24 cellular contexts compared by ENCODE assay signal in the genomic region with DNA sequence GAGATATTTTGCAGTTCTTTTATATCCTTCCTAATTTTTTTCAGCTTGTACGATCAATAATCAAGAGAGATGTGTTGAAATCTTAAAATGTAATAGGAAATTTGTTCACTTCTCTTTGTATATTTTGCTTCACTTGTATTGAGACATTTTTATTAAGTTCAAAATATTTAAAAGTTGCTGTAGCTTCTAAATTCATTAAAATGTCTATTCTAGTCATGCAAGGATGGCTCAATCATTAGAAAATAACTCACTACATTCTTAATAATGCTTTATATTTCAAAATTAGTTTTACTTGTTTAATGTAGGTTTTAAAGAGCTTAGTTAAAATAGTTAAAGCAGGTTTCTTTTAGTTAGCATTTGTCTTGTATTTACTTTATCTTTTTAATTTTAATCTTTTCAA.
A peak's percentile ranks its signal among the peaks of the same experiment; 100 is the strongest.
DNase-seq lines count a peak whose midpoint lies in the region; ATAC-seq, FAIRE-seq and TF ChIP-seq lines count a peak whose summit lies in the region.
"Had no signal": no experiment of that assay in that cellular context is flagged by ENCODE, and none has a peak within 500 bp of the region (broad histone marks: within the 10 kb centered on the region; RNA-seq: fewer than 3 reads in every experiment).

No MANE protein-coding gene starts in this region.

- no peak overlapping the region for H3K4me3 Mint-ChIP-seq in stimulated activated effector memory CD8-positive, alpha-beta T cell treated with anti-CD3 and anti-CD28 coated beads, Interleukin-12 subunit alpha, Interleukin-12 subunit beta, amount 100 ng/mL, for 72 hours
- H3K4me3 Mint-ChIP-seq: B cell; CD4-positive, alpha-beta T cell; CD8-positive, alpha-beta T cell had no signal

- TF ChIP-seq CTCF in astrocyte of the spinal cord (IDR thresholded peaks at IDR 0.05; ENCODE audit: low read depth, low read length): no peak
- no peak for TF ChIP-seq CTCF in pancreas (IDR thresholded peaks at IDR 0.05)

- ATAC-seq in pancreas: no peak
- ATAC-seq in stimulated activated effector memory CD8-positive, alpha-beta T cell treated with anti-CD3 and anti-CD28 coated beads, Interleukin-12 subunit alpha, Interleukin-12 subunit beta, amount 100 ng/mL, for 72 hours: no peak
- ATAC-seq: A549; CD8-positive, alpha-beta T cell; GM12878 had no signal

- H3K9me3 Mint-ChIP-seq in stimulated activated effector memory CD8-positive, alpha-beta T cell treated with anti-CD3 and anti-CD28 coated beads, Interleukin-12 subunit alpha, Interleukin-12 subunit beta, amount 100 ng/mL, for 72 hours: peaks cover 6% of the 10 kb centered on the region

- H3K4me3 ChIP-seq in astrocyte of the spinal cord (ENCODE audit: low read depth, low read length) (no peak overlapping the region), pancreas (no peak overlapping the region)
- H3K4me3 ChIP-seq: A549; BLaER1 treated with 17β-estradiol and CSF1 and Interleukin-3, amounts not matched to agents 10 nM and 100 nM; GM12878 had no signal

- WGBS in pancreas, 2 donors: 85 to 98% methylated on average over 1 of the region's 1 CpG

- in situ Hi-C loops in astrocyte of the spinal cord (cut with HindIII; ENCODE audit: low sequenced_read_pairs): no loop called here

- intact Hi-C loops in pancreas (cut with DNase I): no loop called here

- FAIRE-seq in colon (lab: Jason Lieb, UNC) (peak; percentile 47), islet of Langerhans (lab: Jason Lieb, UNC) (peak; percentile 33), pancreas (lab: Jason Lieb, UNC) (peak; percentile 74)
- FAIRE-seq: A549, D721Med, GM12878, GM12892, GM19239 had no signal

- H3K36me3 Mint-ChIP-seq in stimulated activated effector memory CD8-positive, alpha-beta T cell treated with anti-CD3 and anti-CD28 coated beads, Interleukin-12 subunit alpha, Interleukin-12 subunit beta, amount 100 ng/mL, for 72 hours: no peaks in the 10 kb centered on the region
- H3K36me3 Mint-ChIP-seq: CD8-positive, alpha-beta T cell had no signal

- no peak overlapping the region for H3K27ac Mint-ChIP-seq in stimulated activated effector memory CD8-positive, alpha-beta T cell treated with anti-CD3 and anti-CD28 coated beads, Interleukin-12 subunit alpha, Interleukin-12 subunit beta, amount 100 ng/mL, for 72 hours
- H3K27ac Mint-ChIP-seq: B cell; CD4-positive, alpha-beta T cell; CD8-positive, alpha-beta T cell had no signal

- no peaks in the 10 kb centered on the region for H3K9me3 ChIP-seq in pancreas

- H3K27me3 ChIP-seq in pancreas: no peaks in the 10 kb centered on the region
- H3K27me3 ChIP-seq: BLaER1 treated with 17β-estradiol and CSF1 and Interleukin-3, amounts not matched to agents 10 nM and 100 nM had no signal

- no peaks in the 10 kb centered on the region for H3K4me1 ChIP-seq in pancreas
- H3K4me1 ChIP-seq: A549; BLaER1 treated with 17β-estradiol and CSF1 and Interleukin-3, amounts not matched to agents 10 nM and 100 nM; Caco-2 had no signal

- DNase-seq in astrocyte of the spinal cord (ENCODE audit: low read depth, low spot score): peak; percentile 1
- DNase-seq in pancreas: no peak
- no peak for DNase-seq in GM19240 (ENCODE audit: insufficient read length, low spot score)
- no peak for DNase-seq in stimulated activated effector memory CD8-positive, alpha-beta T cell treated with anti-CD3 and anti-CD28 coated beads, Interleukin-12 subunit alpha, Interleukin-12 subunit beta, amount 100 ng/mL, for 72 hours (ENCODE audit: low spot score in 2 of 2)
- no peak for DNase-seq in DMS79 (lab: John Stamatoyannopoulos, UW)
- DNase-seq: AML-193; Caco-2; Calu3; CD4-positive, alpha-beta T cell; CD8-positive, alpha-beta T cell; DND-41; EL; GDM1 had no signal

- H3K27ac ChIP-seq in pancreas: no peak overlapping the region
- H3K27ac ChIP-seq: 22Rv1; A549; BLaER1 treated with 17β-estradiol and CSF1 and Interleukin-3, amounts not matched to agents 10 nM and 100 nM; C4-2B had no signal

- no peaks in the 10 kb centered on the region for H3K4me1 Mint-ChIP-seq in stimulated activated effector memory CD8-positive, alpha-beta T cell treated with anti-CD3 and anti-CD28 coated beads, Interleukin-12 subunit alpha, Interleukin-12 subunit beta, amount 100 ng/mL, for 72 hours
- H3K4me1 Mint-ChIP-seq: B cell had no signal

- H3K36me3 ChIP-seq in pancreas: no peaks in the 10 kb centered on the region
- H3K36me3 ChIP-seq: BLaER1 treated with 17β-estradiol and CSF1 and Interleukin-3, amounts not matched to agents 10 nM and 100 nM had no signal
